Comparison of ENCODE assay signal across 9 cellular contexts in genomic region chr19:56477429-56478338, GRCh38. TPM values are rescaled to one million over a fixed set of nuclear protein-coding genes. Genes with fewer than 3 reads are reported as not detected.
DNase-seq lines count a peak whose midpoint lies in the region; ATAC-seq and TF ChIP-seq lines count a peak whose summit lies in the region.
"Had no signal": no experiment of that assay in that cellular context is flagged by ENCODE, and none has a peak within 500 bp of the region (broad histone marks: within the 10 kb centered on the region; RNA-seq: fewer than 3 reads in every experiment).

No MANE protein-coding gene starts in this region.

- H3K36me3 ChIP-seq in adrenal gland (replicated peaks in 1 of 2): no peaks in the 10 kb centered on the region
- H3K36me3 ChIP-seq in transverse colon: no peaks in the 10 kb centered on the region

- H3K4me1 ChIP-seq in adrenal gland (replicated peaks in 1 of 2): peaks cover 6 to 16% of the 10 kb centered on the region in 2 donors
- peaks cover 0 to 11% (median 3%) of the 10 kb centered on the region in 4 donors for H3K4me1 ChIP-seq in transverse colon

- ATAC-seq in GM21367 (IDR thresholded peaks at IDR 0.05; ENCODE audit: unreplicated experiment): no peak
- ATAC-seq in HG03378 (IDR thresholded peaks at IDR 0.05; ENCODE audit: unreplicated experiment): no peak

- in situ Hi-C loops in transverse colon (cut with MboI; ENCODE audit: low pct_ligation_motif_present in 1 of 4, low pct_unique_long_range_greater_than_20kb in 1 of 4, low sequenced_read_pairs in 3 of 4): no loop called here

- no peaks in the 10 kb centered on the region for H3K27me3 ChIP-seq in adrenal gland
- no peaks in the 10 kb centered on the region for H3K27me3 ChIP-seq in transverse colon

- intact Hi-C loops in adrenal gland (cut with DNase I) (no loop called here), cardiac septum (cut with DNase I) (loop anchor here (1.0 kb wide), 3 partner anchors 30 to 73 kb away; partner anchors contain the start of genes ZFP28, ZNF471 and ZNF583), transverse colon (cut with DNase I; ENCODE audit: low total_unique reads) (no loop called here)

- TF ChIP-seq EP300 in transverse colon (IDR thresholded peaks at IDR 0.05; ENCODE audit: low read depth): no peak

- TF ChIP-seq POLR2A in adrenal gland (IDR thresholded peaks at IDR 0.05): peak; percentile 53 to 87
- TF ChIP-seq POLR2A in transverse colon (IDR thresholded peaks at IDR 0.05): no peak

- WGBS in adrenal gland, 4 donors: 0 to 3% (median 1%) methylated on average over 26 to 80 of the region's 80 CpGs
- WGBS in transverse colon (ENCODE audit: low coverage in 1 of 2), 2 donors: 39% methylated on average over 79 of the region's 80 CpGs; no CpG with 5 or more reads in 1 of the 2 donors

- H3K4me3 ChIP-seq in GM08714 (ENCODE audit: low read length) (peak overlapping the region; percentile 53; the same call in 1 of the 2 replicates), adrenal gland (peak overlapping the region; percentile 34 to 72 (median 54)), transverse colon (peak overlapping the region; percentile 37 to 50 (median 45))

- H3K27ac ChIP-seq in adrenal gland (peak overlapping the region; percentile 47 to 91 (median 76)), transverse colon (peak overlapping the region; percentile 60 to 88 (median 78))

- TF ChIP-seq CTCF in adrenal gland (IDR thresholded peaks at IDR 0.05) (peak in 1 of 6 experiments; percentile 1), transverse colon (IDR thresholded peaks at IDR 0.05) (no peak)

- H3K9me3 ChIP-seq in adrenal gland (replicated peaks in 1 of 3) (peaks cover 0 to 11% (median 0%) of the 10 kb centered on the region in 3 donors), transverse colon (peaks cover 9 to 22% of the 10 kb centered on the region in 2 donors)

- DNase-seq in RPMI8226 (peak; percentile 91), adrenal gland (peak; percentile 92 to 96 (median 95)), cardiac septum (ENCODE audit: low spot score) (peak; percentile 94), pons (ENCODE audit: low spot score) (peak; percentile 87), transverse colon (peak; percentile 73)

RNA-seq across cellular contexts. Expression of gene ZNF667, which starts 0.5 kb away (rescaled TPM):
- total RNA-seq in adrenal gland (10 to 100 TPM in 2 of 8 donors, 1 to 10 TPM in 6; 1.6 to 12.6 (median 5.5) TPM), cardiac septum (4.5 TPM), transverse colon (1 to 10 TPM in 2 of 4 donors, under 1 TPM in 2; 0.75 to 6.4 (median 1.0) TPM)
- polyA plus RNA-seq in adrenal gland: 10 to 100 TPM in 2 of 3 donors, 1 to 10 TPM in 1; 8.8 to 18.0 (median 10.7) TPM
- total RNA-seq: T-helper 1 cell treated with Interleukin-12 subunit alpha and Interleukin-12 subunit beta and Interleukin-4 antibody, amounts not matched to agents 30 ng/mL and 1 ng/mL, for 36 hours had no signal

RNA-seq across cellular contexts. Expression of gene ZNF471, which starts 30.0 kb away (rescaled TPM):
- total RNA-seq in adrenal gland: 10 to 100 TPM in 2 of 8 donors, 1 to 10 TPM in 6; 2.9 to 16.0 (median 6.1) TPM
- 1 to 10 TPM; 4.3 to 9.7 (median 6.4) TPM for polyA plus RNA-seq in adrenal gland
- 7.2 TPM for total RNA-seq in cardiac septum
- total RNA-seq in transverse colon: 1 to 10 TPM; 1.8 to 3.5 (median 2.2) TPM
